Comparison of ENCODE assay signal across 1 cellular context in genomic region chr9:106918825-106919509, GRCh38.
TF ChIP-seq lines count a peak whose summit lies in the region.

No MANE protein-coding gene starts in this region.

TF ChIP-seq in IMR-90, 13 proteins besides CTCF, POLR2A, EP300 and RAD21:
- TF ChIP-seq FOS (IDR thresholded peaks at IDR 0.05; ENCODE audit: low read depth, low read length), result no peak
- TF ChIP-seq RFX5 (IDR thresholded peaks at IDR 0.05; ENCODE audit: low read depth, low read length), result no peak
- no peak for TF ChIP-seq SMC3 (IDR thresholded peaks at IDR 0.05; ENCODE audit: low read depth, low read length)
- TF ChIP-seq CHD1 (IDR thresholded peaks at IDR 0.05; ENCODE audit: low read depth, low read length), result no peak
- TF ChIP-seq MAZ (IDR thresholded peaks at IDR 0.05; ENCODE audit: borderline replicate concordance, low read depth, low read length), result no peak
- no peak for TF ChIP-seq ELK1 (IDR thresholded peaks at IDR 0.05; ENCODE audit: borderline replicate concordance, low read depth, low read length)
- TF ChIP-seq MAFK (IDR thresholded peaks at IDR 0.05; ENCODE audit: low read depth, low read length), result no peak
- TF ChIP-seq USF2 (IDR thresholded peaks at IDR 0.05; ENCODE audit: low read depth, low read length), result no peak
- TF ChIP-seq RCOR1 (IDR thresholded peaks at IDR 0.05; ENCODE audit: insufficient replicate concordance, low read length), result no peak
- no peak for TF ChIP-seq NFE2L2 (IDR thresholded peaks at IDR 0.05; ENCODE audit: low read depth, low read length)
- TF ChIP-seq MXI1 (IDR thresholded peaks at IDR 0.05; ENCODE audit: borderline replicate concordance, low read depth, low read length), result no peak
- TF ChIP-seq CEBPB (IDR thresholded peaks at IDR 0.05; ENCODE audit: low read depth, low read length), result no peak
- no peak for TF ChIP-seq BHLHE40 (IDR thresholded peaks at IDR 0.05; ENCODE audit: low read depth, low read length)
